ENCODE assay signal across 8 cellular contexts in the genomic region with DNA sequence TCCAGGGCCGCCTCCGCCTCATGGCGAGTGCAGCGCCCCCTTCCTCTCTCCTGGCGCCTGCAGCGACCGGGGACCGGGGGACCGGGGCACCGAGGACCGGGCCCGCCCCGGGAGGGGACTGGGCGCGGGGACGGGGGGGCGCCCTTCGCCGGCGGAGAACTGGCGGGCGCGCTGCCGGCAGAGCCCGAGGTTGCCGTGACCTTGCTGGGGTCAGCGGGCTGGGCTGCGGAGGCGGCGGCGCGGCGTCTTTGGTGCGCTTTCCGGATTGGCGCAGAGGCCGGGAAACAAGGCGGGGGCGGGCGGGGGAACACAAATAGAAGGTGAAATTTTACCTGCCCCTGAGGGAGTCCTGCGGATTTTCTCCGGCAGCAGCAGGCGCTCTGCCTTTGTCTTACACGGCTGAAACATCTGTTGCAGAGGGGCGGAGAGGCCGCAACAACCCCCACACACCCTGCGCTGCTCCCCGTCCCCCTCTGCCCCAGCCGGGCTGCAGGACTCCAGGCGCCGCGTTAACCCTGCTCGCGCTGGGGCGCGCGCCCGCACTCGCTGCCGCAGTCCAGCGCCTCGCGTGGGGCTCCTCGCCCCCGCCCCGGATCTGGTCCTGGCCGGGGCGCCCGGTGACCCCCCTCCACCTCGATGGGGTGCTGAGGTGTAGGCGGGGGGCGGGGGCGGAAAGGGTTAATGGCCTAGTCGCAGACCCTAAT. TPM values are rescaled to one million over a fixed set of nuclear protein-coding genes. Genes with fewer than 3 reads are reported as not detected.
A peak's percentile ranks its signal among the peaks of the same experiment; 100 is the strongest.
DNase-seq lines count a peak whose midpoint lies in the region; ATAC-seq and TF ChIP-seq lines count a peak whose summit lies in the region.

No MANE protein-coding gene starts in this region.

- peak; percentile 70; the same call in 1 of the 2 replicates for TF ChIP-seq CTCF in Panc1 (IDR thresholded peaks at IDR 0.05)
- TF ChIP-seq CTCF in hepatocyte (IDR thresholded peaks at IDR 0.05; ENCODE audit: poor library complexity): peak; percentile 33

- WGBS in hepatocyte (ENCODE audit: low lambda C conversion rate, missing lambda C conversion rate): 1% methylated on average over 38 of the region's 74 CpGs

- H3K27ac ChIP-seq in Panc1 (ENCODE audit: low read length) (peak overlapping the region; percentile 59), hepatocyte (peak overlapping the region; percentile 96)

- CTCF ChIA-PET in Panc1 (lab: Charles Lee): interaction anchor here (0.7 kb wide), 1 partner anchor 24 kb away, joined by 3 read pairs; no protein-coding TSS in a partner anchor

- POLR2A ChIA-PET in Panc1 (lab: Charles Lee): no interaction called here

- ATAC-seq in HG03280 (IDR thresholded peaks at IDR 0.05; ENCODE audit: unreplicated experiment) (peak; percentile 40), Panc1 (peak; percentile 44), GM19035 (IDR thresholded peaks at IDR 0.05; ENCODE audit: unreplicated experiment) (no peak)

- peak; percentile 6 for DNase-seq in DMS153 treated with DMSO at 0.1 percent for 48 hours (lab: John Stamatoyannopoulos, UW; ENCODE audit: unreplicated experiment)
- DNase-seq in Panc1 (ENCODE audit: low read depth, low spot score): no peak
- peak; percentile 23 for DNase-seq in activated naive CD8-positive, alpha-beta T cell treated with anti-CD3 and anti-CD28 coated beads, Interleukin-2, amount 50 U/mL, for 16 hours (ENCODE audit: low read depth, low spot score)
- DNase-seq in hepatocyte (ENCODE audit: low spot score): peak; percentile 62
- peak; percentile 70 for DNase-seq in putamen (ENCODE audit: low spot score)
- DNase-seq in NK-92 treated with Interleukin-12 subunit alpha and Interleukin-12 subunit beta, amount 100 ng/mL, for 24 hours (lab: John Stamatoyannopoulos, UW): no peak

- no TSS peak for BruUV-seq in Panc1 (replicated peaks; lab: Mats Ljungman, UMichigan)

- H3K36me3 ChIP-seq in Panc1 (ENCODE audit: control insufficient read depth, insufficient read depth, low read length) (no peaks in the 10 kb centered on the region), hepatocyte (replicated peaks; ENCODE audit: insufficient read depth, low read depth) (no peaks in the 10 kb centered on the region)

- no peak overlapping the region for H2AFZ ChIP-seq in hepatocyte

- H3K4me2 ChIP-seq in hepatocyte: peak overlapping the region; percentile 97

- peaks cover 72% of the 10 kb centered on the region for H4K20me1 ChIP-seq in hepatocyte (ENCODE audit: insufficient read depth, poor library complexity, severe bottlenecking)

- H3K27me3 ChIP-seq in Panc1 (ENCODE audit: control insufficient read depth, insufficient read depth, low read length) (no peaks in the 10 kb centered on the region), hepatocyte (no peaks in the 10 kb centered on the region)

- H3K9me3 ChIP-seq in Panc1 (ENCODE audit: control insufficient read depth, insufficient read depth, low read depth, low read length) (no peaks in the 10 kb centered on the region), hepatocyte (ENCODE audit: low read depth) (no peaks in the 10 kb centered on the region)

- H3K4me3 ChIP-seq in Panc1 (ENCODE audit: low read depth in 2 of 2, low read length in 2 of 2) (peak overlapping the region; percentile 41 to 57), hepatocyte (peak overlapping the region; percentile 35)

- in situ Hi-C loops in Panc1 (cut with HindIII; ENCODE audit: low pct_unique_long_range_greater_than_20kb, low sequenced_read_pairs): no loop called here

- intact Hi-C loops in Panc1 (cut with micrococcal nuclease; ENCODE audit: unreplicated experiment): loop anchor here (10.0 kb wide), 1 partner anchor 98 kb away; a partner anchor contains a TSS

- peaks cover 66% of the 10 kb centered on the region for H3K79me2 ChIP-seq in hepatocyte

- no peaks in the 10 kb centered on the region for H3K9me2 ChIP-seq in hepatocyte (replicated peaks; ENCODE audit: insufficient read depth)

- peaks cover 64% of the 10 kb centered on the region for H3K4me1 ChIP-seq in Panc1 (ENCODE audit: control insufficient read depth, insufficient read depth, low read length)
- peaks cover 48% of the 10 kb centered on the region for H3K4me1 ChIP-seq in hepatocyte (ENCODE audit: insufficient read depth)

RNA-seq across cellular contexts. Expression of a gene that starts 53.5 kb away (rescaled TPM):
- total RNA-seq in Panc1 (2021; ENCODE audit: unreplicated experiment): 230 TPM
- 434 TPM for polyA plus RNA-seq in Panc1 (2012; ENCODE audit: insufficient read length)
- 47.0 and 57.1 TPM in 2 replicates for total RNA-seq in hepatocyte
- polyA plus RNA-seq in hepatocyte: 107 and 140 TPM in 2 replicates

Comparison
In these comparisons a context has a peak if more than half of its experiments do, and no peak if none do; other contexts are left out.
1. DNase-seq: peak in DMS153 treated with DMSO at 0.1 percent for 48 hours (single experiment), activated naive CD8-positive, alpha-beta T cell treated with anti-CD3 and anti-CD28 coated beads, Interleukin-2, amount 50 U/mL, for 16 hours (single experiment), hepatocyte (single experiment) and putamen (single experiment); none in Panc1 (single experiment) and NK-92 treated with Interleukin-12 subunit alpha and Interleukin-12 subunit beta, amount 100 ng/mL, for 24 hours (single experiment).